8 cellular contexts compared by ENCODE assay signal in the genomic region with DNA sequence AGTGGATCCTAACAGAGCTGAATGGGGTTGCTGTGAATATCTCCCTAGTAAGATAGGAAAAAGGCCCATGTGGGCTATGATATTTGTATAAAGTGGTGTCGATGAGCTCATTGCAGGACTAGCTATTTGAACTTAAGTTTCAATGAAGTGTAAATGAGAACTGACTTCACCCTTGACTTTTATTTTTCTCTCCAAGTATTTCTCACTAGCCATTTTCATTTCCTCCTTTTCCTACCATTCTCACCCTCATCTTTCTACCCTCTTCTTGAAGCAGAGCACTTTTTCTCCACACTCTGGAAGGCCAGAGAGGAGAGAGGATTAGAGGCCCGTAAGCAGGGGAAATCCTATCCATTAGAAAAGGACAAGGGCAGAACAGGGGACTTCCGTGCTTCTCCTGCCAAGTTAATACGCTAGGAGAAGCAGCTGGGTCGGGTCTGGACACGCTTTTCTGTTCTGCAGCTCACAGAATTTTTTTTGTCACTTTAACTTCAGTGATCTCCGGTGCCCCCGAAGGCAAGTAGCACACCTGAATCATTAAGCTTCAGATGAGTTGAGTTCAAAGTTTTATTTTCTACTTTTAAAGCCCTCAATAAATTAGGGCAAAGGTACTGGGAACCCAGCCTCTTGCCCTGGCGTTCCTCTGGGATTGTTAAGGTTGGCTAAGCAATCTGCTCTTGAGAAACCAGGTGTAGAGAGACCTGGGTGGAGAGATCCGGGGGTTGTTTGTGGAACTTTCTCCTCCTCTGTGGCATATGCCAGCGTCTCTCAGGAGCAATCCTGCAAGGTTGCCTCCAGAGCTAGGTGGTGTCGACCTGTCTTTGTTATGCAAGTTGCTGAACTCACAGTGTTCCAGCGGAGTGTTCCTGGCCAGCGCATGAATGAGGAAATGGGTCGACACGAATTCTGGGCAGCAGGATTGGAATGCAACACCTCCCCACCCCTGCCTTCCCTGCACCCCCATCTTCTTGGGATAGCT. TPM values are rescaled to one million over a fixed set of nuclear protein-coding genes. Genes with fewer than 3 reads are reported as not detected.
DNase-seq lines count a peak whose midpoint lies in the region; ATAC-seq and TF ChIP-seq lines count a peak whose summit lies in the region.

No MANE protein-coding gene starts in this region.

- H3K27ac Mint-ChIP-seq in stimulated activated naive CD8-positive, alpha-beta T cell treated with anti-CD3 and anti-CD28 coated beads, Interleukin-15, Interleukin-2, amounts not matched to agents 100 ng/mL and 50 ng/mL, for 24 hours = peak overlapping the region; percentile 58
- peak overlapping the region; percentile 95 for H3K27ac Mint-ChIP-seq in activated B cell treated with CpG ODN at 0.5 μM for 24 hours

- TF ChIP-seq CTCF in activated B cell treated with CpG ODN at 0.5 μM for 24 hours (IDR thresholded peaks at IDR 0.05) (no peak), A673 (conservative IDR thresholded peaks at IDR 0.05; ENCODE audit: low read depth, low read length) (no peak)

- H3K9me3 ChIP-seq in A673 (ENCODE audit: low read depth, low read length, poor library complexity, severe bottlenecking) = no peaks in the 10 kb centered on the region

- POLR2A ChIA-PET in activated B cell treated with CpG ODN at 0.5 μM for 24 hours (lab: Charles Lee) (interaction anchor here (0.5 to 5.5 kb wide), 20 partner anchors 8 to 381 kb away, joined by 3 to 73 read pairs (median 4); partner anchors contain the start of gene ARID1B), A673 (lab: Charles Lee; ENCODE audit: low non-redundant PET) (no interaction called here)

- H3K4me1 ChIP-seq in A673 (ENCODE audit: insufficient read depth, low read length, poor library complexity, severe bottlenecking) = no peaks in the 10 kb centered on the region

- CTCF ChIA-PET in activated B cell treated with CpG ODN at 0.5 μM for 24 hours (lab: Charles Lee) = interaction anchor here (0.6 to 1.9 kb wide), 12 partner anchors 12 to 83 kb away, joined by 3 to 12 read pairs (median 4); no protein-coding TSS in a partner anchor
- CTCF ChIA-PET in A673 (lab: Charles Lee) = no interaction called here

- H3K27ac ChIP-seq in substantia nigra (ENCODE audit: low read depth, low read length, poor library complexity, severe bottlenecking) = peak overlapping the region; percentile 16
- H3K27ac ChIP-seq in A673 (ENCODE audit: low read depth, low read length, poor library complexity, severe bottlenecking) = no peak overlapping the region

- BruUV-seq in A673 (replicated peaks; lab: Mats Ljungman, UMichigan) = no TSS peak

- peak overlapping the region; percentile 45 for H3K4me3 Mint-ChIP-seq in stimulated activated naive CD8-positive, alpha-beta T cell treated with anti-CD3 and anti-CD28 coated beads, Interleukin-15, Interleukin-2, amounts not matched to agents 100 ng/mL and 50 ng/mL, for 24 hours
- peak overlapping the region; percentile 81 for H3K4me3 Mint-ChIP-seq in activated B cell treated with CpG ODN at 0.5 μM for 24 hours

- no peak overlapping the region for H3K4me3 ChIP-seq in A673 (ENCODE audit: low read depth, low read length, poor library complexity, severe bottlenecking)

- no peaks in the 10 kb centered on the region for H3K36me3 Mint-ChIP-seq in stimulated activated naive CD8-positive, alpha-beta T cell treated with anti-CD3 and anti-CD28 coated beads, Interleukin-15, Interleukin-2, amounts not matched to agents 100 ng/mL and 50 ng/mL, for 24 hours (ENCODE audit: low read depth)
- no peaks in the 10 kb centered on the region for H3K36me3 Mint-ChIP-seq in activated B cell treated with CpG ODN at 0.5 μM for 24 hours (ENCODE audit: low read depth)

- H3K27me3 Mint-ChIP-seq in stimulated activated naive CD8-positive, alpha-beta T cell treated with anti-CD3 and anti-CD28 coated beads, Interleukin-15, Interleukin-2, amounts not matched to agents 100 ng/mL and 50 ng/mL, for 24 hours = no peaks in the 10 kb centered on the region
- H3K27me3 Mint-ChIP-seq in activated B cell treated with CpG ODN at 0.5 μM for 24 hours = no peaks in the 10 kb centered on the region

- no peaks in the 10 kb centered on the region for H3K9me3 Mint-ChIP-seq in stimulated activated naive CD8-positive, alpha-beta T cell treated with anti-CD3 and anti-CD28 coated beads, Interleukin-15, Interleukin-2, amounts not matched to agents 100 ng/mL and 50 ng/mL, for 24 hours
- peaks cover 2% of the 10 kb centered on the region for H3K9me3 Mint-ChIP-seq in activated B cell treated with CpG ODN at 0.5 μM for 24 hours

- no peaks in the 10 kb centered on the region for H3K36me3 ChIP-seq in A673 (ENCODE audit: insufficient read depth, low read length, poor library complexity, severe bottlenecking)

- intact Hi-C loops in activated B cell treated with CpG ODN at 0.5 μM for 24 hours (cut with micrococcal nuclease) = loop anchor here (1.0 to 2.0 kb wide), 6 partner anchors 8 to 56 kb away; partner anchors contain the start of gene ARID1B
- intact Hi-C loops in A673 (cut with micrococcal nuclease; ENCODE audit: unreplicated experiment) = no loop called here

- no peak for ATAC-seq in stimulated activated naive CD8-positive, alpha-beta T cell treated with anti-CD3 and anti-CD28 coated beads, Interleukin-15, Interleukin-2, amounts not matched to agents 100 U/mL and 50 U/mL, for 24 hours
- ATAC-seq in HG03159 (IDR thresholded peaks at IDR 0.05; ENCODE audit: unreplicated experiment) (peak; percentile 46), activated B cell treated with CpG ODN at 0.5 μM for 24 hours (ENCODE audit: low read depth) (peak; percentile 30)

- H3K4me1 Mint-ChIP-seq in stimulated activated naive CD8-positive, alpha-beta T cell treated with anti-CD3 and anti-CD28 coated beads, Interleukin-15, Interleukin-2, amounts not matched to agents 100 ng/mL and 50 ng/mL, for 24 hours (ENCODE audit: low read depth) = peaks cover 26% of the 10 kb centered on the region
- H3K4me1 Mint-ChIP-seq in activated B cell treated with CpG ODN at 0.5 μM for 24 hours = peaks cover 49% of the 10 kb centered on the region

- in situ Hi-C loops in G401 (cut with HindIII; ENCODE audit: low sequenced_read_pairs) = no loop called here

- DNase-seq in stimulated activated naive CD8-positive, alpha-beta T cell treated with anti-CD3 and anti-CD28 coated beads, Interleukin-15, Interleukin-2, amounts not matched to agents 100 U/mL and 50 U/mL, for 24 hours = no peak
- DNase-seq in activated B cell treated with CpG ODN at 0.5 μM for 24 hours = no peak
- peak; percentile 48 for DNase-seq in iris pigment epithelial cell (ENCODE audit: low read depth)
- peak in 7 of 49 donors; percentile 1 to 22 (median 5) for DNase-seq in substantia nigra (lab: John Stamatoyannopoulos, UW)
- DNase-seq in G401 (ENCODE audit: low spot score) = no peak
- DNase-seq in A673 (ENCODE audit: low spot score) = no peak

- no peaks in the 10 kb centered on the region for H3K27me3 ChIP-seq in A673 (replicated peaks; ENCODE audit: insufficient read depth, low read depth, low read length, poor library complexity)

RNA-seq across cellular contexts. Expression of gene ARID1B, which starts 56.2 kb away (rescaled TPM):
- total RNA-seq in activated B cell treated with CpG ODN at 0.5 μM for 24 hours (194 and 248 TPM in 2 replicates), A673 (2021) (78.5 and 86.3 TPM in 2 replicates)
- 15.0 and 24.3 TPM in 2 replicates for total RNA-seq in G401 (2014; rRNA removed; shearing (Covaris generic))
